ENCODE assay signal across 1 cellular context in genomic region chrX:18674788-18675735, GRCh38.
A peak's percentile ranks its signal among the peaks of the same experiment; 100 is the strongest.
TF ChIP-seq lines count a peak whose summit lies in the region.

No MANE protein-coding gene starts in this region.

TF ChIP-seq in HEK293, 187 proteins besides CTCF, POLR2A, EP300 and RAD21 (continued from another document and continues in another):
- TF ChIP-seq, protein P1, sequence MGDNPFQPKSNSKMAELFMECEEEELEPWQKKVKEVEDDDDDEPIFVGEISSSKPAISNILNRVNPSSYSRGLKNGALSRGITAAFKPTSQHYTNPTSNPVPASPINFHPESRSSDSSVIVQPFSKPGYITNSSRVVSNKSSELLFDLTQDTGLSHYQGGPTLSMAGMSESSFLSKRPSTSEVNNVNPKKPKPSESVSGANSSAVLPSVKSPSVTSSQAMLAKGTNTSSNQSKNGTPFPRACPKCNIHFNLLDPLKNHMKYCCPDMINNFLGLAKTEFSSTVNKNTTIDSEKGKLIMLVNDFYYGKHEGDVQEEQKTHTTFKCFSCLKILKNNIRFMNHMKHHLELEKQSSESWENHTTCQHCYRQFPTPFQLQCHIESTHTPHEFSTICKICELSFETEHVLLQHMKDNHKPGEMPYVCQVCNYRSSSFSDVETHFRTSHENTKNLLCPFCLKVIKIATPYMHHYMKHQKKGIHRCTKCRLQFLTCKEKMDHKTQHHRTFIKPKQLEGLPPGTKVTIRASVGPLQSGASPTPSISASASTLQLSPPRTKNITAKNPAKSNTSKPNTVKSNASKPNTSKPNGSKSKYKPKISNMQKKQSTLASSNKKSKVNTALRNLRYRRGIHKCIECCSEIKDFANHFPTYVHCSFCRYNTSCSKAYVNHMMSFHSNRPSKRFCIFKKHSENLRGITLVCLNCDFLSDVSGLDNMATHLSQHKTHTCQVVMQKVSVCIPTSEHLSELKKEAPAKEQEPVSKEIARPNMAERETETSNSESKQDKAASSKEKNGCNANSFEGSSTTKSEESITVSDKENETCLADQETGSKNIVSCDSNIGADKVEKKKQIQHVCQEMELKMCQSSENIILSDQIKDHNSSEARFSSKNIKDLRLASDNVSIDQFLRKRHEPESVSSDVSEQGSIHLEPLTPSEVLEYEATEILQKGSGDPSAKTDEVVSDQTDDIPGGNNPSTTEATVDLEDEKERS (tag by site-specific recombination; IDR thresholded peaks at IDR 0.05) = 0 out of 2 replicates have a peak, but pooled peaks have one; percentile 18
- TF ChIP-seq ZNF473 (tag by site-specific recombination; IDR thresholded peaks at IDR 0.05) = no peak
- no peak for TF ChIP-seq ZNF677 (tag by site-specific recombination; IDR thresholded peaks at IDR 0.05)
- no peak for TF ChIP-seq ZNF16 (tag by site-specific recombination; IDR thresholded peaks at IDR 0.05; ENCODE audit: low read depth)
- no peak for TF ChIP-seq ZNF274 (IDR thresholded peaks at IDR 0.05; ENCODE audit: low read length)
- no peak for TF ChIP-seq ZNF274 (tag by site-specific recombination; IDR thresholded peaks at IDR 0.05; ENCODE audit: borderline replicate concordance)
- TF ChIP-seq ZNF174 (tag by site-specific recombination; IDR thresholded peaks at IDR 0.05) = no peak
- no peak for TF ChIP-seq PRDM1 (tag by site-specific recombination; IDR thresholded peaks at IDR 0.05)
- no peak for TF ChIP-seq ZNF280C (tag by site-specific recombination; IDR thresholded peaks at IDR 0.05)
- no peak for TF ChIP-seq FEZF1 (tag by site-specific recombination; IDR thresholded peaks at IDR 0.05)
- no peak for TF ChIP-seq ZNF2 (tag by site-specific recombination; IDR thresholded peaks at IDR 0.05)
- no peak for TF ChIP-seq ZNF548 (tag by site-specific recombination; IDR thresholded peaks at IDR 0.05)
- TF ChIP-seq ZNF529 (tag by site-specific recombination; IDR thresholded peaks at IDR 0.05; ENCODE audit: insufficient replicate concordance) = no peak
- TF ChIP-seq, protein P2, sequence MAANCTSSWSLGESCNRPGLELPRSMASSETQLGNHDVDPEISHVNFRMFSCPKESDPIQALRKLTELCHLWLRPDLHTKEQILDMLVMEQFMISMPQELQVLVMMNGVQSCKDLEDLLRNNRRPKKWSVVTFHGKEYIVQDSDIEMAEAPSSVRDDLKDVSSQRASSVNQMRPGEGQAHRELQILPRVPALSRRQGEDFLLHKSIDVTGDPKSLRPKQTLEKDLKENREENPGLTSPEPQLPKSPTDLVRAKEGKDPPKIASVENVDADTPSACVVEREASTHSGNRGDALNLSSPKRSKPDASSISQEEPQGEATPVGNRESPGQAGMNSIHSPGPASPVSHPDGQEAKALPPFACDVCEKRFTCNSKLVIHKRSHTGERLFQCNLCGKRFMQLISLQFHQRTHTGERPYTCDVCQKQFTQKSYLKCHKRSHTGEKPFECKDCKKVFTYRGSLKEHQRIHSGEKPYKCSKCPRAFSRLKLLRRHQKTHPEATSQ (tag by site-specific recombination; IDR thresholded peaks at IDR 0.05) = no peak
- no peak for TF ChIP-seq ZNF530 (tag by site-specific recombination; IDR thresholded peaks at IDR 0.05; ENCODE audit: low read depth)
- TF ChIP-seq HOXA7 (CRISPR knock-in tag; IDR thresholded peaks at IDR 0.05; ENCODE audit: borderline replicate concordance) = no peak
- TF ChIP-seq, protein P3, sequence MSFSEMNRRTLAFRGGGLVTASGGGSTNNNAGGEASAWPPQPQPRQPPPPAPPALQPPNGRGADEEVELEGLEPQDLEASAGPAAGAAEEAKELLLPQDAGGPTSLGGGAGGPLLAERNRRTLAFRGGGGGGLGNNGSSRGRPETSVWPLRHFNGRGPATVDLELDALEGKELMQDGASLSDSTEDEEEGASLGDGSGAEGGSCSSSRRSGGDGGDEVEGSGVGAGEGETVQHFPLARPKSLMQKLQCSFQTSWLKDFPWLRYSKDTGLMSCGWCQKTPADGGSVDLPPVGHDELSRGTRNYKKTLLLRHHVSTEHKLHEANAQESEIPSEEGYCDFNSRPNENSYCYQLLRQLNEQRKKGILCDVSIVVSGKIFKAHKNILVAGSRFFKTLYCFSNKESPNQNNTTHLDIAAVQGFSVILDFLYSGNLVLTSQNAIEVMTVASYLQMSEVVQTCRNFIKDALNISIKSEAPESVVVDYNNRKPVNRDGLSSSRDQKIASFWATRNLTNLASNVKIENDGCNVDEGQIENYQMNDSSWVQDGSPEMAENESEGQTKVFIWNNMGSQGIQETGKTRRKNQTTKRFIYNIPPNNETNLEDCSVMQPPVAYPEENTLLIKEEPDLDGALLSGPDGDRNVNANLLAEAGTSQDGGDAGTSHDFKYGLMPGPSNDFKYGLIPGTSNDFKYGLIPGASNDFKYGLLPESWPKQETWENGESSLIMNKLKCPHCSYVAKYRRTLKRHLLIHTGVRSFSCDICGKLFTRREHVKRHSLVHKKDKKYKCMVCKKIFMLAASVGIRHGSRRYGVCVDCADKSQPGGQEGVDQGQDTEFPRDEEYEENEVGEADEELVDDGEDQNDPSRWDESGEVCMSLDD (tag by site-specific recombination; IDR thresholded peaks at IDR 0.05) = no peak
- TF ChIP-seq, protein P4, sequence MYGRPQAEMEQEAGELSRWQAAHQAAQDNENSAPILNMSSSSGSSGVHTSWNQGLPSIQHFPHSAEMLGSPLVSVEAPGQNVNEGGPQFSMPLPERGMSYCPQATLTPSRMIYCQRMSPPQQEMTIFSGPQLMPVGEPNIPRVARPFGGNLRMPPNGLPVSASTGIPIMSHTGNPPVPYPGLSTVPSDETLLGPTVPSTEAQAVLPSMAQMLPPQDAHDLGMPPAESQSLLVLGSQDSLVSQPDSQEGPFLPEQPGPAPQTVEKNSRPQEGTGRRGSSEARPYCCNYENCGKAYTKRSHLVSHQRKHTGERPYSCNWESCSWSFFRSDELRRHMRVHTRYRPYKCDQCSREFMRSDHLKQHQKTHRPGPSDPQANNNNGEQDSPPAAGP (tag by site-specific recombination; IDR thresholded peaks at IDR 0.05) = peak; percentile 40
- TF ChIP-seq, protein P5, sequence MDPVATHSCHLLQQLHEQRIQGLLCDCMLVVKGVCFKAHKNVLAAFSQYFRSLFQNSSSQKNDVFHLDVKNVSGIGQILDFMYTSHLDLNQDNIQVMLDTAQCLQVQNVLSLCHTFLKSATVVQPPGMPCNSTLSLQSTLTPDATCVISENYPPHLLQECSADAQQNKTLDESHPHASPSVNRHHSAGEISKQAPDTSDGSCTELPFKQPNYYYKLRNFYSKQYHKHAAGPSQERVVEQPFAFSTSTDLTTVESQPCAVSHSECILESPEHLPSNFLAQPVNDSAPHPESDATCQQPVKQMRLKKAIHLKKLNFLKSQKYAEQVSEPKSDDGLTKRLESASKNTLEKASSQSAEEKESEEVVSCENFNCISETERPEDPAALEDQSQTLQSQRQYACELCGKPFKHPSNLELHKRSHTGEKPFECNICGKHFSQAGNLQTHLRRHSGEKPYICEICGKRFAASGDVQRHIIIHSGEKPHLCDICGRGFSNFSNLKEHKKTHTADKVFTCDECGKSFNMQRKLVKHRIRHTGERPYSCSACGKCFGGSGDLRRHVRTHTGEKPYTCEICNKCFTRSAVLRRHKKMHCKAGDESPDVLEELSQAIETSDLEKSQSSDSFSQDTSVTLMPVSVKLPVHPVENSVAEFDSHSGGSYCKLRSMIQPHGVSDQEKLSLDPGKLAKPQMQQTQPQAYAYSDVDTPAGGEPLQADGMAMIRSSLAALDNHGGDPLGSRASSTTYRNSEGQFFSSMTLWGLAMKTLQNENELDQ (tag by site-specific recombination; IDR thresholded peaks at IDR 0.05; ENCODE audit: low read depth) = no peak
- no peak for TF ChIP-seq ZNF10 (tag by site-specific recombination; IDR thresholded peaks at IDR 0.05)
- no peak for TF ChIP-seq ZNF610 (tag by site-specific recombination; IDR thresholded peaks at IDR 0.05; ENCODE audit: borderline replicate concordance)
- TF ChIP-seq ZNF514 (tag by site-specific recombination; IDR thresholded peaks at IDR 0.05) = no peak
- TF ChIP-seq KLF9 (tag by site-specific recombination; IDR thresholded peaks at IDR 0.05; ENCODE audit: low read depth) = peak; percentile 81
- TF ChIP-seq ZNF571 (tag by site-specific recombination; IDR thresholded peaks at IDR 0.05) = no peak
- TF ChIP-seq PRDM10 (tag by site-specific recombination; IDR thresholded peaks at IDR 0.05) = no peak
- TF ChIP-seq HOXC10 (CRISPR knock-in tag; IDR thresholded peaks at IDR 0.05) = no peak
- TF ChIP-seq ZNF433 (tag by site-specific recombination; IDR thresholded peaks at IDR 0.05; ENCODE audit: low read depth) = no peak
- TF ChIP-seq IKZF3 (tag by site-specific recombination; IDR thresholded peaks at IDR 0.05) = no peak
- no peak for TF ChIP-seq ZNF701 (tag by site-specific recombination; IDR thresholded peaks at IDR 0.05)
- no peak for TF ChIP-seq AEBP2 (tag by site-specific recombination; IDR thresholded peaks at IDR 0.05; ENCODE audit: borderline replicate concordance)
- TF ChIP-seq ZNF621 (tag by site-specific recombination; IDR thresholded peaks at IDR 0.05) = no peak
- TF ChIP-seq ZNF585B (tag by site-specific recombination; IDR thresholded peaks at IDR 0.05) = no peak
- TF ChIP-seq ZNF426 (tag by site-specific recombination; IDR thresholded peaks at IDR 0.05) = no peak
- TF ChIP-seq, protein P6, sequence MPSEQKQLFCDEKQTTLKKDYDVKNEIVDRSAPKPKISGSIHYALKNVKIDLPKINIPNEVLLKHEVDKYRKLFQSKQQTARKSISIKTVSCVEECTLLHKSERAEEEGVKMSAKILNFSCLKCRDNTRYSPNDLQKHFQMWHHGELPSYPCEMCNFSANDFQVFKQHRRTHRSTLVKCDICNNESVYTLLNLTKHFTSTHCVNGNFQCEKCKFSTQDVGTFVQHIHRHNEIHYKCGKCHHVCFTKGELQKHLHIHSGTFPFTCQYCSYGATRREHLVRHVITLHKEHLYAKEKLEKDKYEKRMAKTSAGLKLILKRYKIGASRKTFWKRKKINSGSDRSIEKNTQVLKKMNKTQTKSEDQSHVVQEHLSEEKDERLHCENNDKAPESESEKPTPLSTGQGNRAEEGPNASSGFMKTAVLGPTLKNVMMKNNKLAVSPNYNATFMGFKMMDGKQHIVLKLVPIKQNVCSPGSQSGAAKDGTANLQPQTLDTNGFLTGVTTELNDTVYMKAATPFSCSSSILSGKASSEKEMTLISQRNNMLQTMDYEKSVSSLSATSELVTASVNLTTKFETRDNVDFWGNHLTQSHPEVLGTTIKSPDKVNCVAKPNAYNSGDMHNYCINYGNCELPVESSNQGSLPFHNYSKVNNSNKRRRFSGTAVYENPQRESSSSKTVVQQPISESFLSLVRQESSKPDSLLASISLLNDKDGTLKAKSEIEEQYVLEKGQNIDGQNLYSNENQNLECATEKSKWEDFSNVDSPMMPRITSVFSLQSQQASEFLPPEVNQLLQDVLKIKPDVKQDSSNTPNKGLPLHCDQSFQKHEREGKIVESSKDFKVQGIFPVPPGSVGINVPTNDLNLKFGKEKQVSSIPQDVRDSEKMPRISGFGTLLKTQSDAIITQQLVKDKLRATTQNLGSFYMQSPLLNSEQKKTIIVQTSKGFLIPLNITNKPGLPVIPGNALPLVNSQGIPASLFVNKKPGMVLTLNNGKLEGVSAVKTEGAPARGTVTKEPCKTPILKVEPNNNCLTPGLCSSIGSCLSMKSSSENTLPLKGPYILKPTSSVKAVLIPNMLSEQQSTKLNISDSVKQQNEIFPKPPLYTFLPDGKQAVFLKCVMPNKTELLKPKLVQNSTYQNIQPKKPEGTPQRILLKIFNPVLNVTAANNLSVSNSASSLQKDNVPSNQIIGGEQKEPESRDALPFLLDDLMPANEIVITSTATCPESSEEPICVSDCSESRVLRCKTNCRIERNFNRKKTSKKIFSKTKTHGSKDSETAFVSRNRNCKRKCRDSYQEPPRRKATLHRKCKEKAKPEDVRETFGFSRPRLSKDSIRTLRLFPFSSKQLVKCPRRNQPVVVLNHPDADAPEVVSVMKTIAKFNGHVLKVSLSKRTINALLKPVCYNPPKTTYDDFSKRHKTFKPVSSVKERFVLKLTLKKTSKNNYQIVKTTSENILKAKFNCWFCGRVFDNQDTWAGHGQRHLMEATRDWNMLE (tag by site-specific recombination; conservative IDR thresholded peaks at IDR 0.05; ENCODE audit: low read depth) = no peak
